Comparison of ENCODE assay signal across 9 cellular contexts in the genomic region with DNA sequence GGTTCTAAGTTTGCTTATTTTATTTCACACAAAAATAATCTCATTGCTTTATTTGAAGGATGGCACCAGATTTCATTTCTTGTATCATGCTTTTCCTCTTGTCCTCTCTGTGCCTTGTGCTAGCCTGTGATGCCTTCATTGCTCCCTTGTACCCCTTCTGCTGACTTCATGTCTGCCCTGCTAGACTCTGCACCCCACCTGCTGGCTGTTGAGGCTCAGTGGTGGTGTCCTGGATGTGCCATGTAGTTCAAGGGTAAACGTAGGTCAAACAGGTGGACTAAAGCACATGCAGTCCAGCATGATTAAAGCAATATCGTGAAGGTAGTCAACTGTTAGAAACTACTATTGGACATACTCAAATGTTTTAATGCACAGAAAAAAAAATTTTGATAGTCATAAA. TPM values are rescaled to one million over a fixed set of nuclear protein-coding genes. Genes with fewer than 3 reads are reported as not detected.
A peak's percentile ranks its signal among the peaks of the same experiment; 100 is the strongest.
DNase-seq lines count a peak whose midpoint lies in the region; TF ChIP-seq lines count a peak whose summit lies in the region.
"Had no signal": no experiment of that assay in that cellular context is flagged by ENCODE, and none has a peak within 500 bp of the region (broad histone marks: within the 10 kb centered on the region; RNA-seq: fewer than 3 reads in every experiment).

No MANE protein-coding gene starts in this region.

- H3K4me1 ChIP-seq in NT2/D1 (ENCODE audit: insufficient read depth, insufficient read length), result no peaks in the 10 kb centered on the region
- 0 out of 2 replicates have a peak, but pooled peaks cover 3% of the 10 kb centered on the region for H3K4me1 ChIP-seq in HAP-1
- no peaks in the 10 kb centered on the region for H3K4me1 ChIP-seq in left ventricle myocardium inferior

- no peaks in the 10 kb centered on the region for H3K9me3 ChIP-seq in NT2/D1 (ENCODE audit: insufficient read depth, low read length)
- H3K9me3 ChIP-seq in HAP-1, result no peaks in the 10 kb centered on the region
- no peaks in the 10 kb centered on the region for H3K9me3 ChIP-seq in left ventricle myocardium inferior (replicated peaks)

- in situ Hi-C loops in GM13977 (cut with MboI; ENCODE audit: low pct_unique_long_range_greater_than_20kb, low sequenced_read_pairs, unreplicated experiment) (loop anchor here (10.0 to 25.0 kb wide), 4 partner anchors 83 to 1130 kb away; a partner anchor contains a TSS), HAP-1 (cut with MboI; ENCODE audit: low sequenced_read_pairs) (loop anchor here (10.0 kb wide), 1 partner anchor 213 kb away; no protein-coding TSS in a partner anchor)

- POLR2A ChIA-PET in AG04449 (lab: Yijun Ruan, JAX), result interaction anchor here (0.6 kb wide), 1 partner anchor 95 kb away, joined by 3 read pairs; no protein-coding TSS in a partner anchor

- CTCF ChIA-PET in AG04449 (lab: Yijun Ruan, JAX), result interaction anchor here (0.6 to 7.3 kb wide), 31 partner anchors 9 to 1266 kb away, joined by 3 to 59 read pairs (median 4); a partner anchor contains a TSS

- no peaks in the 10 kb centered on the region for H3K9me3 Mint-ChIP-seq in nephron progenitor cell

- DNase-seq in AG04449 (ENCODE audit: low read depth, low spot score), result no peak
- DNase-seq in GM13977 (ENCODE audit: low spot score), result no peak
- peak; percentile 65 for DNase-seq in NT2/D1 (ENCODE audit: low read depth, low spot score)
- DNase-seq in fibroblast of villous mesenchyme (ENCODE audit: low read depth), result no peak
- no peak for DNase-seq in HAP-1 (ENCODE audit: low spot score in 2 of 2)
- DNase-seq in left ventricle myocardium inferior, result no peak
- DNase-seq in glomerular visceral epithelial cell (ENCODE audit: extremely low spot score), result no peak
- DNase-seq in nephron progenitor cell, result no peak

- no peaks in the 10 kb centered on the region for H3K4me1 Mint-ChIP-seq in nephron progenitor cell

- H3K36me3 ChIP-seq in NT2/D1 (ENCODE audit: insufficient read depth, insufficient read length, low read length) (peaks cover 84% of the 10 kb centered on the region), HAP-1 (replicated peaks) (peaks cover 20% of the 10 kb centered on the region), left ventricle myocardium inferior (peaks cover 55% of the 10 kb centered on the region)

- TF ChIP-seq CTCF in AG04449 (IDR thresholded peaks at IDR 0.05; ENCODE audit: insufficient read depth, low read length, missing control alignments) (peak; percentile 5), GM13977 (IDR thresholded peaks at IDR 0.05; ENCODE audit: extremely low read depth, insufficient read depth, missing control alignments) (peak; percentile 30), fibroblast of villous mesenchyme (IDR thresholded peaks at IDR 0.05; ENCODE audit: insufficient read depth, low read depth, low read length) (peak; percentile 33), left ventricle myocardium inferior (IDR thresholded peaks at IDR 0.05; ENCODE audit: borderline replicate concordance) (no peak), nephron progenitor cell (IDR thresholded peaks at IDR 0.05) (no peak)

- H3K36me3 Mint-ChIP-seq in nephron progenitor cell (ENCODE audit: low read depth), result peaks cover 48% of the 10 kb centered on the region

- intact Hi-C loops in left ventricle myocardium inferior (cut with micrococcal nuclease), result loop anchor here (5.0 to 10.0 kb wide), 2 partner anchors 90 to 213 kb away; no protein-coding TSS in a partner anchor

- H3K4me3 Mint-ChIP-seq in nephron progenitor cell, result no peak overlapping the region

- H3K27me3 Mint-ChIP-seq in nephron progenitor cell (ENCODE audit: low read depth, poor library complexity), result no peaks in the 10 kb centered on the region

- no peak overlapping the region for H3K27ac ChIP-seq in left ventricle myocardium inferior (replicated peaks)

- H3K4me3 ChIP-seq in AG04449 (ENCODE audit: low read depth, low read length), result no peak overlapping the region
- no peak overlapping the region for H3K4me3 ChIP-seq in NT2/D1 (ENCODE audit: insufficient read length, low read depth)
- H3K4me3 ChIP-seq in fibroblast of villous mesenchyme (ENCODE audit: low read depth, low read length), result no peak overlapping the region
- no peak overlapping the region for H3K4me3 ChIP-seq in HAP-1
- H3K4me3 ChIP-seq in left ventricle myocardium inferior, result no peak overlapping the region

- no peak overlapping the region for H3K9ac ChIP-seq in NT2/D1 (ENCODE audit: insufficient read length, low read depth)

- H3K27me3 ChIP-seq in NT2/D1 (ENCODE audit: insufficient read depth, insufficient read length) (no peaks in the 10 kb centered on the region), HAP-1 (ENCODE audit: low read depth) (no peaks in the 10 kb centered on the region), left ventricle myocardium inferior (ENCODE audit: low read depth) (no peaks in the 10 kb centered on the region)

- H3K27ac Mint-ChIP-seq in nephron progenitor cell, result no peak overlapping the region

RNA-seq across cellular contexts. Expression of a gene that starts 21.6 kb away (rescaled TPM):
- 42.2 and 55.7 TPM in 2 replicates for total RNA-seq in fibroblast of villous mesenchyme
- 61.4 TPM for total RNA-seq in left ventricle myocardium inferior

RNA-seq across cellular contexts. Expression of a gene that starts 36.0 kb away (rescaled TPM):
- total RNA-seq in fibroblast of villous mesenchyme (0.86 and 1.3 TPM in 2 replicates), left ventricle myocardium inferior (5.5 TPM)

RNA-seq across cellular contexts. Expression of a gene that starts 47.8 kb away (rescaled TPM):
- 36.1 and 44.5 TPM in 2 replicates for total RNA-seq in fibroblast of villous mesenchyme
- 5.5 TPM for total RNA-seq in left ventricle myocardium inferior

RNA-seq across cellular contexts. Expression of a gene that starts 47.8 kb away (rescaled TPM):
- total RNA-seq in fibroblast of villous mesenchyme, result not detected in 2 replicates
- not detected for total RNA-seq in left ventricle myocardium inferior
- total RNA-seq: NCI-H460 had no signal

Comparison
In these comparisons a context has a peak if more than half of its experiments do, and no peak if none do; other contexts are left out.
1. CTCF ChIP-seq: peak in AG04449 (single experiment), GM13977 (single experiment) and fibroblast of villous mesenchyme (single experiment); none in left ventricle myocardium inferior (single experiment) and nephron progenitor cell (single experiment).